In genomic region chr14:100376751-100377171, GRCh38 we compare ENCODE assay signal across 8 cellular contexts. TPM values are rescaled to one million over a fixed set of nuclear protein-coding genes. Genes with fewer than 3 reads are reported as not detected.
DNase-seq lines count a peak whose midpoint lies in the region; ATAC-seq and TF ChIP-seq lines count a peak whose summit lies in the region.

No MANE protein-coding gene starts in this region.

- peaks cover 44% of the 10 kb centered on the region for H3K4me1 Mint-ChIP-seq in activated CD4-positive, alpha-beta T cell treated with anti-CD3 and anti-CD28 coated beads, Interleukin-2, amount 10 ng/mL, durations not matched to agents 24 days and 14 days

- no peaks in the 10 kb centered on the region for H3K27me3 Mint-ChIP-seq in activated CD4-positive, alpha-beta T cell treated with anti-CD3 and anti-CD28 coated beads, Interleukin-2, amount 10 ng/mL, durations not matched to agents 24 days and 14 days

- no peaks in the 10 kb centered on the region for H3K9me3 ChIP-seq in SU-DHL-6 (ENCODE audit: insufficient read depth, low read length)

- H3K27ac Mint-ChIP-seq in activated CD4-positive, alpha-beta T cell treated with anti-CD3 and anti-CD28 coated beads, Interleukin-2, amount 10 ng/mL, durations not matched to agents 24 days and 14 days: peak overlapping the region; percentile 98

- 0 out of 2 replicates have a peak, but pooled peaks cover 4% of the 10 kb centered on the region for H3K79me2 ChIP-seq in SU-DHL-6 (ENCODE audit: insufficient read depth, low read length)

- H3K9me2 ChIP-seq in SU-DHL-6 (replicated peaks; ENCODE audit: insufficient read depth, low read length): no peaks in the 10 kb centered on the region

- intact Hi-C loops in activated CD4-positive, alpha-beta T cell treated with anti-CD3 and anti-CD28 coated beads, Interleukin-2, amount 10 ng/mL, durations not matched to agents 24 days and 14 days (cut with micrococcal nuclease): loop anchor here (1.0 to 10.0 kb wide), 8 partner anchors 35 to 1708 kb away; partner anchors contain the start of genes EVL and HSP90AA1

- peak overlapping the region; percentile 69 for H2AFZ ChIP-seq in SU-DHL-6 (ENCODE audit: low read depth, low read length, severe bottlenecking)

- H3K4me2 ChIP-seq in SU-DHL-6 (ENCODE audit: low read depth, low read length, poor library complexity, severe bottlenecking): peak overlapping the region; percentile 70

- peaks cover 34% of the 10 kb centered on the region for H3K36me3 Mint-ChIP-seq in activated CD4-positive, alpha-beta T cell treated with anti-CD3 and anti-CD28 coated beads, Interleukin-2, amount 10 ng/mL, durations not matched to agents 24 days and 14 days (ENCODE audit: low read depth)

- no peaks in the 10 kb centered on the region for H3K36me3 ChIP-seq in SU-DHL-6 (ENCODE audit: low read length)

- peak overlapping the region; percentile 99 for H3K4me3 Mint-ChIP-seq in activated CD4-positive, alpha-beta T cell treated with anti-CD3 and anti-CD28 coated beads, Interleukin-2, amount 10 ng/mL, durations not matched to agents 24 days and 14 days

- no peaks in the 10 kb centered on the region for H3K27me3 ChIP-seq in SU-DHL-6 (ENCODE audit: low read length)

- peaks cover 7% of the 10 kb centered on the region for H3F3A ChIP-seq in SU-DHL-6 (ENCODE audit: insufficient read depth)

- H3K9me3 Mint-ChIP-seq in activated CD4-positive, alpha-beta T cell treated with anti-CD3 and anti-CD28 coated beads, Interleukin-2, amount 10 ng/mL, durations not matched to agents 24 days and 14 days: no peaks in the 10 kb centered on the region

- DNase-seq in activated CD4-positive, alpha-beta T cell treated with anti-CD3 and anti-CD28 coated beads, Interleukin-2, amount 10 ng/mL, durations not matched to agents 24 days and 14 days: peak; percentile 64
- DNase-seq in activated CD4-positive, alpha-beta T cell treated with anti-CD3 and anti-CD28 coated beads for 48 hours: no peak
- DNase-seq in fibroblast of mammary gland (ENCODE audit: low read depth): peak; percentile 31
- no peak for DNase-seq in retinal pigment epithelial cell (ENCODE audit: low read depth)
- DNase-seq in ecto neural progenitor cell (ENCODE audit: low spot score): no peak
- DNase-seq in DMS153 (lab: John Stamatoyannopoulos, UW): no peak

- H3K4me3 ChIP-seq in SU-DHL-6 (ENCODE audit: insufficient read depth, low read length, poor library complexity, severe bottlenecking): peak overlapping the region; percentile 83
- H3K4me3 ChIP-seq in fibroblast of mammary gland (ENCODE audit: control insufficient read depth, low read depth, low read length): peak overlapping the region; percentile 82
- H3K4me3 ChIP-seq in retinal pigment epithelial cell (ENCODE audit: low read length): peak overlapping the region; percentile 80

- no peak for ATAC-seq in HG02588 (IDR thresholded peaks at IDR 0.05; ENCODE audit: unreplicated experiment)

- peak overlapping the region; percentile 74 for H3K27ac ChIP-seq in SU-DHL-6 (ENCODE audit: low read depth, low read length)

- H4K20me1 ChIP-seq in SU-DHL-6 (ENCODE audit: low read depth, low read length): no peaks in the 10 kb centered on the region

- peak overlapping the region; percentile 77 for H3K9ac ChIP-seq in SU-DHL-6 (ENCODE audit: low read length)

- TF ChIP-seq CTCF in SU-DHL-6 (IDR thresholded peaks at IDR 0.05; ENCODE audit: insufficient read depth, low read length, poor library complexity, severe bottlenecking): no peak
- peak; percentile 34 for TF ChIP-seq CTCF in fibroblast of mammary gland (conservative IDR thresholded peaks at IDR 0.05; ENCODE audit: control insufficient read depth, insufficient read depth, low read depth, low read length)
- peak; percentile 22 for TF ChIP-seq CTCF in retinal pigment epithelial cell (conservative IDR thresholded peaks at IDR 0.05; ENCODE audit: low read depth, low read length)

RNA-seq across cellular contexts. Expression of gene WDR25, which starts 0.5 kb away (rescaled TPM):
- 7.2 and 7.3 TPM in 2 replicates for total RNA-seq in activated CD4-positive, alpha-beta T cell treated with anti-CD3 and anti-CD28 coated beads, Interleukin-2, amount 10 ng/mL, durations not matched to agents 24 days and 14 days

RNA-seq across cellular contexts. Expression of gene SLC25A47, which starts 53.6 kb away (rescaled TPM):
- not detected in 2 replicates for total RNA-seq in activated CD4-positive, alpha-beta T cell treated with anti-CD3 and anti-CD28 coated beads, Interleukin-2, amount 10 ng/mL, durations not matched to agents 24 days and 14 days

Comparison
In these comparisons a context has a peak if more than half of its experiments do, and no peak if none do; other contexts are left out.
1. DNase-seq: peak in activated CD4-positive, alpha-beta T cell treated with anti-CD3 and anti-CD28 coated beads, Interleukin-2, amount 10 ng/mL, durations not matched to agents 24 days and 14 days (single experiment) and fibroblast of mammary gland (single experiment); none in activated CD4-positive, alpha-beta T cell treated with anti-CD3 and anti-CD28 coated beads for 48 hours (single experiment), retinal pigment epithelial cell (single experiment), ecto neural progenitor cell (single experiment) and DMS153 (single experiment).
2. Peak in every context shown above with its lines, with median percentiles within 50 percentile points of each other: H3K4me3 ChIP-seq.